ENCODE assay signal across 1 cellular context in the genomic region with DNA sequence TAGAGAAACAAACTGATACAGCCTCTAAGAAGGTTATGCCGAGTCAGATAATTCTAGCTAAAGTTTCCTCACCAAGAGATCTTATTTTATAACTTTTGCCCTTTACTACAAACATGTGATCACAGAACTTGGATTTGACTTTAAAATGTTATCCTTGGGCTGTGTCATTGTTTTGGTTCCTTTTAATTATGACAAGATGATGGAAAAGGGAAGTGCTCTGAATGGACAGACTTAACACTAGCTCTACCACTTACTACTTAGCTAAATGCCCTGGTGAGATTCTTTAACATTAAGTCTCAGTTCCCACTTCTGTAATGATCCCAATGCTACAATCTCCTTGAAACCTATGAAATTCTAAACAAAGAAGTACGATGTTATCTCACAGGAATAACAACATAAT.
A peak's percentile ranks its signal among the peaks of the same experiment; 100 is the strongest.
TF ChIP-seq lines count a peak whose summit lies in the region.

No MANE protein-coding gene starts in this region.

TF ChIP-seq in IMR-90, 13 proteins besides CTCF, POLR2A, EP300 and RAD21:
- TF ChIP-seq MAFK (IDR thresholded peaks at IDR 0.05; ENCODE audit: low read depth, low read length): 0 out of 2 replicates have a peak, but pooled peaks have one; percentile 24
- TF ChIP-seq RFX5 (IDR thresholded peaks at IDR 0.05; ENCODE audit: low read depth, low read length): no peak
- TF ChIP-seq FOS (IDR thresholded peaks at IDR 0.05; ENCODE audit: low read depth, low read length): no peak
TF ChIP-seq in IMR-90: peak in this region for 1.
